Comparison of ENCODE assay signal across 15 cellular contexts in genomic region chr14:89160437-89160836, GRCh38.
"Had no signal": no experiment of that assay in that cellular context is flagged by ENCODE, and none has a peak within 500 bp of the region (broad histone marks: within the 10 kb centered on the region; RNA-seq: fewer than 3 reads in every experiment).

No MANE protein-coding gene starts in this region.

- DNase-seq: activated CD4-positive, alpha-beta T cell treated with anti-CD3 and anti-CD28 coated beads for 1 hour; activated CD4-positive, alpha-beta T cell treated with anti-CD3 and anti-CD28 coated beads, Interleukin-2, amount 50 U/mL, for 4 hours; gastrocnemius medialis; head of caudate nucleus; nephron progenitor cell; occipital lobe; posterior cingulate gyrus; sigmoid colon; stimulated activated naive CD4-positive, alpha-beta T cell treated with Interleukin-2 at 50 U/mL for 16 hours; thyroid gland had no signal

- H3K9me3 ChIP-seq: ascending aorta, gastrocnemius medialis, sigmoid colon, thyroid gland had no signal

- H3K9me3 Mint-ChIP-seq: mesothelial cell of epicardium, nephron progenitor cell had no signal

- ATAC-seq: gastrocnemius medialis had no signal

- H3K27ac Mint-ChIP-seq: mesothelial cell of epicardium, nephron progenitor cell had no signal

- H3K4me3 ChIP-seq: ascending aorta, coronary artery, gastrocnemius medialis, sigmoid colon, thyroid gland had no signal

- H3K27me3 ChIP-seq: ascending aorta, gastrocnemius medialis, sigmoid colon, thyroid gland had no signal

- H3K4me3 Mint-ChIP-seq: mesothelial cell of epicardium, nephron progenitor cell had no signal

- H3K27ac ChIP-seq: ascending aorta, coronary artery, gastrocnemius medialis, sigmoid colon, thyroid gland, VCaP had no signal

- FAIRE-seq: keratinocyte had no signal
